ENCODE assay signal across 18 cellular contexts in genomic region chr7:81064446-81064845, GRCh38.
A peak's percentile ranks its signal among the peaks of the same experiment; 100 is the strongest.
DNase-seq lines count a peak whose midpoint lies in the region; ATAC-seq, FAIRE-seq and TF ChIP-seq lines count a peak whose summit lies in the region.
"Had no signal": no experiment of that assay in that cellular context is flagged by ENCODE, and none has a peak within 500 bp of the region (broad histone marks: within the 10 kb centered on the region; RNA-seq: fewer than 3 reads in every experiment).

No MANE protein-coding gene starts in this region.

- H3K4me1 Mint-ChIP-seq in activated naive CD8-positive, alpha-beta T cell treated with anti-CD3 and anti-CD28 coated beads, Interleukin-2, amount 50 U/mL, for 24 hours: no peaks in the 10 kb centered on the region
- H3K4me1 Mint-ChIP-seq: memory B cell had no signal

- CTCF ChIA-PET in PC-3 (lab: Charles Lee) (no interaction called here), OCI-LY7 (lab: Charles Lee; ENCODE audit: unreplicated experiment) (no interaction called here)

- DNase-seq in HuH-7 (ENCODE audit: low spot score): peak; percentile 38
- no peak for DNase-seq in PC-3
- DNase-seq in hepatocyte (ENCODE audit: low spot score): peak; percentile 20
- peak; percentile 17 for DNase-seq in retinal pigment epithelial cell (ENCODE audit: low read depth)
- DNase-seq in D721Med (ENCODE audit: insufficient read length, low spot score): no peak
- no peak for DNase-seq in OCI-LY7 (ENCODE audit: low spot score)
- no peak for DNase-seq in activated naive CD8-positive, alpha-beta T cell treated with anti-CD3 and anti-CD28 coated beads, Interleukin-2, amount 50 U/mL, for 24 hours
- DNase-seq in LoVo (ENCODE audit: low spot score): no peak
- DNase-seq: central memory CD4-positive, alpha-beta T cell; DMS79 treated with DMSO at 0.1 percent for 48 hours; foreskin melanocyte; NCI-H1105; NCI-H446 treated with DMSO at 0.1 percent for 48 hours; Peyer's patch had no signal

- no peaks in the 10 kb centered on the region for H3K27me3 Mint-ChIP-seq in activated naive CD8-positive, alpha-beta T cell treated with anti-CD3 and anti-CD28 coated beads, Interleukin-2, amount 50 U/mL, for 24 hours
- H3K27me3 Mint-ChIP-seq: activated naive CD8-positive, alpha-beta T cell; memory B cell; stimulated activated naive CD8-positive, alpha-beta T cell treated with anti-CD3 and anti-CD28 coated beads, Interleukin-15, Interleukin-2, amounts not matched to agents 100 ng/mL and 50 ng/mL, for 24 hours had no signal

- H3K4me2 ChIP-seq in PC-3 (ENCODE audit: low read length) (no peak overlapping the region), hepatocyte (no peak overlapping the region), OCI-LY7 (ENCODE audit: low read length) (no peak overlapping the region)

- H2AFZ ChIP-seq in PC-3 (ENCODE audit: low read length) (peak overlapping the region; percentile 23; the same call in 1 of the 2 replicates), hepatocyte (no peak overlapping the region), OCI-LY7 (ENCODE audit: low read length) (no peak overlapping the region)

- WGBS in hepatocyte (ENCODE audit: low lambda C conversion rate, missing lambda C conversion rate): 66% methylated on average over 1 of the region's 1 CpG

- no peaks in the 10 kb centered on the region for H4K20me1 ChIP-seq in PC-3 (ENCODE audit: low read length)
- H4K20me1 ChIP-seq in hepatocyte (ENCODE audit: insufficient read depth, poor library complexity, severe bottlenecking): no peaks in the 10 kb centered on the region
- no peaks in the 10 kb centered on the region for H4K20me1 ChIP-seq in OCI-LY7 (ENCODE audit: insufficient read depth, low read length)

- H3K27me3 ChIP-seq in PC-3 (ENCODE audit: low read length): no peaks in the 10 kb centered on the region
- H3K27me3 ChIP-seq in hepatocyte: no peaks in the 10 kb centered on the region
- H3K27me3 ChIP-seq: Peyer's patch had no signal

- H3K9me3 ChIP-seq in PC-3 (ENCODE audit: low read length) (no peaks in the 10 kb centered on the region), hepatocyte (ENCODE audit: low read depth) (no peaks in the 10 kb centered on the region), OCI-LY7 (ENCODE audit: low read length) (no peaks in the 10 kb centered on the region)
- H3K9me3 ChIP-seq: Peyer's patch had no signal

- no peaks in the 10 kb centered on the region for H3K79me2 ChIP-seq in PC-3 (ENCODE audit: low read length)
- H3K79me2 ChIP-seq in hepatocyte: no peaks in the 10 kb centered on the region
- H3K79me2 ChIP-seq in OCI-LY7 (ENCODE audit: insufficient read depth, low read depth, low read length): no peaks in the 10 kb centered on the region

- FAIRE-seq in D721Med (lab: Jason Lieb, UNC): no peak

- POLR2A ChIA-PET in PC-3 (lab: Charles Lee; ENCODE audit: unreplicated experiment) (interaction anchor here (0.5 kb wide), 1 partner anchor 557 kb away, joined by 3 read pairs; no protein-coding TSS in a partner anchor), OCI-LY7 (lab: Charles Lee) (no interaction called here)

- H3K27ac ChIP-seq in PC-3 (ENCODE audit: low read length) (no peak overlapping the region), hepatocyte (peak overlapping the region; percentile 52), OCI-LY7 (ENCODE audit: low read depth, low read length, poor library complexity, severe bottlenecking) (no peak overlapping the region)
- H3K27ac ChIP-seq: Peyer's patch had no signal

- no peaks in the 10 kb centered on the region for H3K9me2 ChIP-seq in PC-3 (replicated peaks; ENCODE audit: low read length)
- no peaks in the 10 kb centered on the region for H3K9me2 ChIP-seq in hepatocyte (replicated peaks; ENCODE audit: insufficient read depth)
- H3K9me2 ChIP-seq in OCI-LY7 (ENCODE audit: insufficient read depth, low read length): no peaks in the 10 kb centered on the region

- H3K36me3 Mint-ChIP-seq in activated naive CD8-positive, alpha-beta T cell treated with anti-CD3 and anti-CD28 coated beads, Interleukin-2, amount 50 U/mL, for 24 hours (ENCODE audit: low read depth): no peaks in the 10 kb centered on the region
- H3K36me3 Mint-ChIP-seq: activated naive CD8-positive, alpha-beta T cell; memory B cell had no signal

- intact Hi-C loops in PC-3 (cut with micrococcal nuclease) (no loop called here), OCI-LY7 (cut with micrococcal nuclease; ENCODE audit: unreplicated experiment) (no loop called here)

- H3K4me1 ChIP-seq in PC-3 (ENCODE audit: insufficient read depth, low read length): peaks cover 12% of the 10 kb centered on the region
- H3K4me1 ChIP-seq in hepatocyte (ENCODE audit: insufficient read depth): peaks cover 13% of the 10 kb centered on the region
- no peaks in the 10 kb centered on the region for H3K4me1 ChIP-seq in OCI-LY7 (ENCODE audit: insufficient read depth, low read length, poor library complexity, severe bottlenecking)
- H3K4me1 ChIP-seq: Peyer's patch had no signal

- no peak for ATAC-seq in PC-3
- no peak for ATAC-seq in activated naive CD8-positive, alpha-beta T cell treated with anti-CD3 and anti-CD28 coated beads, Interleukin-2, amount 50 U/mL, for 24 hours

- no peak overlapping the region for H3K4me3 Mint-ChIP-seq in activated naive CD8-positive, alpha-beta T cell treated with anti-CD3 and anti-CD28 coated beads, Interleukin-2, amount 50 U/mL, for 24 hours
- H3K4me3 Mint-ChIP-seq: activated naive CD8-positive, alpha-beta T cell; memory B cell; stimulated activated naive CD8-positive, alpha-beta T cell treated with anti-CD3 and anti-CD28 coated beads, Interleukin-15, Interleukin-2, amounts not matched to agents 100 ng/mL and 50 ng/mL, for 24 hours; T-helper 1 cell treated with Interleukin-12 subunit alpha and Interleukin-12 subunit beta and Interleukin-4 antibody, amounts not matched to agents 30 μg/mL and 1 μg/mL, for 36 hours had no signal

- H3K36me3 ChIP-seq in PC-3 (ENCODE audit: low read depth, low read length): no peaks in the 10 kb centered on the region
- H3K36me3 ChIP-seq in hepatocyte (replicated peaks; ENCODE audit: insufficient read depth, low read depth): no peaks in the 10 kb centered on the region
- no peaks in the 10 kb centered on the region for H3K36me3 ChIP-seq in OCI-LY7 (ENCODE audit: insufficient read depth, low read length)
- H3K36me3 ChIP-seq: Peyer's patch had no signal

- H3K27ac Mint-ChIP-seq in activated naive CD8-positive, alpha-beta T cell treated with anti-CD3 and anti-CD28 coated beads, Interleukin-2, amount 50 U/mL, for 24 hours: no peak overlapping the region
- H3K27ac Mint-ChIP-seq: activated naive CD8-positive, alpha-beta T cell; memory B cell; stimulated activated naive CD8-positive, alpha-beta T cell treated with anti-CD3 and anti-CD28 coated beads, Interleukin-15, Interleukin-2, amounts not matched to agents 100 ng/mL and 50 ng/mL, for 24 hours; T-helper 1 cell treated with Interleukin-12 subunit alpha and Interleukin-12 subunit beta and Interleukin-4 antibody, amounts not matched to agents 30 μg/mL and 1 μg/mL, for 36 hours had no signal

- H3F3A ChIP-seq in PC-3 (ENCODE audit: low read length, unreplicated experiment): no peaks in the 10 kb centered on the region

- no peak overlapping the region for H3K9ac ChIP-seq in PC-3 (ENCODE audit: low read length)

- no peaks in the 10 kb centered on the region for H3K9me3 Mint-ChIP-seq in activated naive CD8-positive, alpha-beta T cell treated with anti-CD3 and anti-CD28 coated beads, Interleukin-2, amount 50 U/mL, for 24 hours
- H3K9me3 Mint-ChIP-seq: stimulated activated naive CD8-positive, alpha-beta T cell treated with anti-CD3 and anti-CD28 coated beads, Interleukin-15, Interleukin-2, amounts not matched to agents 100 ng/mL and 50 ng/mL, for 24 hours; T-helper 1 cell treated with Interleukin-12 subunit alpha and Interleukin-12 subunit beta and Interleukin-4 antibody, amounts not matched to agents 30 μg/mL and 1 μg/mL, for 36 hours had no signal

- no peak for TF ChIP-seq CTCF in PC-3 (conservative IDR thresholded peaks at IDR 0.05; ENCODE audit: low read depth, low read length)
- TF ChIP-seq CTCF in hepatocyte (IDR thresholded peaks at IDR 0.05; ENCODE audit: poor library complexity): no peak
- no peak for TF ChIP-seq CTCF in retinal pigment epithelial cell (conservative IDR thresholded peaks at IDR 0.05; ENCODE audit: low read depth, low read length)
- no peak for TF ChIP-seq CTCF in D721Med (IDR thresholded peaks at IDR 0.05; ENCODE audit: insufficient read depth, missing control alignments)
- TF ChIP-seq CTCF in OCI-LY7 (conservative IDR thresholded peaks at IDR 0.05; ENCODE audit: low read length): no peak

- no TSS peak for BruUV-seq in PC-3 (replicated peaks; lab: Mats Ljungman, UMichigan)
- no TSS peak for BruUV-seq in OCI-LY7 (replicated peaks; lab: Mats Ljungman, UMichigan)

- H3K4me3 ChIP-seq in PC-3 (ENCODE audit: low read length) (no peak overlapping the region), hepatocyte (no peak overlapping the region), retinal pigment epithelial cell (ENCODE audit: low read length) (no peak overlapping the region), OCI-LY7 (ENCODE audit: low read depth, low read length, poor library complexity, severe bottlenecking) (no peak overlapping the region)
- H3K4me3 ChIP-seq: Peyer's patch had no signal

Comparison
In these comparisons a context has a peak if more than half of its experiments do, and no peak if none do; other contexts are left out.
1. DNase-seq: peak in HuH-7 (single experiment), hepatocyte (single experiment) and retinal pigment epithelial cell (single experiment); none in PC-3 (single experiment), D721Med (single experiment), OCI-LY7 (single experiment), activated naive CD8-positive, alpha-beta T cell treated with anti-CD3 and anti-CD28 coated beads, Interleukin-2, amount 50 U/mL, for 24 hours (single experiment) and LoVo (single experiment).